ENCODE assay signal across 10 cellular contexts in the genomic region with DNA sequence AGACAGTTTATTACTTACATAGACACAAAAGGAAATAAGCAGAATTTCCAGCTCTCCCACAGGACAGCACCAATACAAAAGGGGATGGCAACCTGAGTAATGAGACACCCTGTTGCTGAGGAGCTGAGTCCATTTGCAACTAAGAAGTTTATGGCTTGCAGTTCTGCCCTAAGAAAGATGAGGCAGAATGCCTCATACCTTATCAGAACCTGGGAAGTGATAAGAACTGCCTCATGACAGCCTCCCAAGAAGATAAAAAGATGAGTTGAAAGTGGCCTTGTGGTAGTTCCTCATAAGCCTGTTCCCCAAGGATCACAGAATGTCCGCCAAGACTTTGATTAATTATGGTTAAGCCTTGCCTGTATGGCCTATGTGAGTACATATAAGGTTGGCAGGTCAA. TPM values are rescaled to one million over a fixed set of nuclear protein-coding genes. Genes with fewer than 3 reads are reported as not detected.
"Had no signal": no experiment of that assay in that cellular context is flagged by ENCODE, and none has a peak within 500 bp of the region (broad histone marks: within the 10 kb centered on the region; RNA-seq: fewer than 3 reads in every experiment).

No MANE protein-coding gene starts in this region.

- H3K4me2 ChIP-seq: KMS-11 had no signal

- DNase-seq: IMR-90, KBM-7, KG1 had no signal

- FAIRE-seq: HepG2, HTR-8/SVneo had no signal

- ATAC-seq: HepG2 had no signal

- H3K9ac ChIP-seq: KMS-11 had no signal

- H3K27ac ChIP-seq: HL-60, KMS-11 had no signal

RNA-seq across cellular contexts. Expression of a gene that starts 44.0 kb away (rescaled TPM):
- total RNA-seq: HepG2, HT-29 had no signal
- polyA plus RNA-seq: HepG2, IgD-negative memory B cell had no signal

RNA-seq across cellular contexts. Expression of a gene that starts 52.7 kb away (rescaled TPM):
- total RNA-seq: HepG2, HT-29, HT1080, IMR-90 had no signal
- polyA plus RNA-seq: HepG2, IgD-negative memory B cell, IMR-90 had no signal
